ENCODE assay signal across 19 cellular contexts in the genomic region with DNA sequence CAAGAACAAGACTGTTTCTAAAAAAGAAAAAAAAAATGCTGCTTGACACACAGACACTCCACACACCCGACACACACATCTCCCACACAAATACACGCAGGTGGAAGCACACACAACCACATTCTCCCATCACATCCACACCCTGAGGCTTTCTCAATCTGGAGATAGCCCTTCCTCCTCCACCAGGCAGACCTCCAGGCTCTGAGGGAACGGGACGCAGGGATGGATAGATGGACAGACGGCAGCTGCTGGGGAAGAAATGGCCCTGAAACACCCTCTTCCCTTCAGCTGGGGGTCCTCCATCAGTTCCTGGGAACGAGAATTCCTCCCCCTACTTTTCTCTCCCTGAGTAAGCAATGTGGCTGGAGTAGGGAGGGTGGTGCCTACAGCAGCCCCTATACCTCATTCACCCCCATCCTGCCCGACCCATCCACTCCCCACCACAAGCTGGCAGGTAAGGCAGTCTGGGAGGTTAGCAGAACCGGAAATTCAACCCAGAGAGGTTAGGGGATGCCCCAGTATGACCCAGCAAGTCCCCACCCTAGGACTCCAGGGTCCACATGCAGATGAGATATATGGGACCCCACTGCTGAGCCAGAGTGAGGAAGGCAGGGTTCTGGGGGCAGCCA. TPM values are rescaled to one million over a fixed set of nuclear protein-coding genes. Genes with fewer than 3 reads are reported as not detected.
DNase-seq lines count a peak whose midpoint lies in the region; ATAC-seq and TF ChIP-seq lines count a peak whose summit lies in the region.
"Had no signal": no experiment of that assay in that cellular context is flagged by ENCODE, and none has a peak within 500 bp of the region (broad histone marks: within the 10 kb centered on the region; RNA-seq: fewer than 3 reads in every experiment).

No MANE protein-coding gene starts in this region.

- intact Hi-C loops in HCT116 (cut with micrococcal nuclease): no loop called here
- intact Hi-C loops in activated CD4-positive, alpha-beta T cell treated with anti-CD3 and anti-CD28 coated beads for 36 hours (cut with DNase I, micrococcal nuclease): no loop called here

- POLR2A ChIA-PET in HCT116 (lab: Charles Lee): no interaction called here
- POLR2A ChIA-PET in activated CD4-positive, alpha-beta T cell treated with anti-CD3 and anti-CD28 coated beads for 36 hours (lab: Charles Lee): no interaction called here

- no peak for TF ChIP-seq POLR2A in HCT116 (IDR thresholded peaks at IDR 0.05; ENCODE audit: borderline replicate concordance, extremely low read depth, insufficient read depth, insufficient read length)

- H3K4me3 ChIP-seq in HCT116 (replicated peaks in 1 of 2; ENCODE audit: low read depth in 1 of 2, low read length in 2 of 2) (no peak overlapping the region), brain microvascular endothelial cell (ENCODE audit: low read depth, low read length) (no peak overlapping the region)
- H3K4me3 ChIP-seq: heart right ventricle, pancreas, transverse colon had no signal

- no peaks in the 10 kb centered on the region for H3K27me3 Mint-ChIP-seq in T-helper 17 cell
- H3K27me3 Mint-ChIP-seq in activated CD4-positive, alpha-beta T cell treated with anti-CD3 and anti-CD28 coated beads for 36 hours: no peaks in the 10 kb centered on the region

- CTCF ChIA-PET in HCT116 (lab: Charles Lee): interaction anchor here (0.9 to 4.3 kb wide), 2 partner anchors 8 to 131 kb away, joined by 3 to 38 read pairs; a partner anchor contains a TSS
- CTCF ChIA-PET in activated CD4-positive, alpha-beta T cell treated with anti-CD3 and anti-CD28 coated beads for 36 hours (lab: Charles Lee): interaction anchor here (0.7 to 3.2 kb wide), 3 partner anchors 9 to 216 kb away, joined by 3 to 25 read pairs (median 3); a partner anchor contains a TSS

- no peaks in the 10 kb centered on the region for H3K36me3 Mint-ChIP-seq in T-helper 17 cell (ENCODE audit: low read depth)
- no peaks in the 10 kb centered on the region for H3K36me3 Mint-ChIP-seq in stimulated activated effector memory CD8-positive, alpha-beta T cell treated with anti-CD3 and anti-CD28 coated beads, Interleukin-12 subunit alpha, Interleukin-12 subunit beta, amount 100 ng/mL, for 72 hours
- no peaks in the 10 kb centered on the region for H3K36me3 Mint-ChIP-seq in activated CD4-positive, alpha-beta T cell treated with anti-CD3 and anti-CD28 coated beads for 36 hours (ENCODE audit: low read depth)

- no peaks in the 10 kb centered on the region for H3K79me2 ChIP-seq in HCT116 (ENCODE audit: insufficient read depth, low read length)

- no peaks in the 10 kb centered on the region for H3K9me3 ChIP-seq in HCT116 (ENCODE audit: control insufficient read depth in 1 of 2, insufficient read depth in 1 of 2, low read depth in 1 of 2, low read length in 2 of 2)
- H3K9me3 ChIP-seq in T-helper 17 cell (ENCODE audit: control insufficient read depth, low read length, poor library complexity, severe bottlenecking): no peaks in the 10 kb centered on the region
- H3K9me3 ChIP-seq: heart right ventricle, pancreas, transverse colon had no signal

- DNase-seq in HCT116 (ENCODE audit: low read depth, low spot score): no peak
- no peak for DNase-seq in T-helper 17 cell
- DNase-seq in foreskin keratinocyte: peak; percentile 84 to 88
- DNase-seq in stimulated activated effector memory CD8-positive, alpha-beta T cell treated with anti-CD3 and anti-CD28 coated beads, Interleukin-12 subunit alpha, Interleukin-12 subunit beta, amount 100 ng/mL, for 72 hours (ENCODE audit: low spot score in 2 of 2): no peak
- DNase-seq in brain microvascular endothelial cell: no peak
- DNase-seq in hippocampal formation (lab: John Stamatoyannopoulos, UW): no peak
- no peak for DNase-seq in activated CD4-positive, alpha-beta T cell treated with anti-CD3 and anti-CD28 coated beads for 36 hours
- DNase-seq: C1 segment of cervical spinal cord, dermis blood vessel endothelial cell, heart right ventricle, left cardiac atrium, NCI-H1930, NCI-H524 treated with DMSO at 0.1 percent for 48 hours, transverse colon had no signal

- TF ChIP-seq CTCF in HCT116 (IDR thresholded peaks at IDR 0.05 in 2 of 3, conservative IDR thresholded peaks at IDR 0.05 in 1 of 3; ENCODE audit: borderline replicate concordance in 1 of 3, insufficient read depth in 1 of 3, low read depth in 2 of 3, low read length in 2 of 3): no peak
- no peak for TF ChIP-seq CTCF in foreskin keratinocyte (conservative IDR thresholded peaks at IDR 0.05)
- TF ChIP-seq CTCF in brain microvascular endothelial cell (IDR thresholded peaks at IDR 0.05; ENCODE audit: low read depth, low read length, missing control alignments): no peak

- H3K36me3 ChIP-seq in HCT116 (ENCODE audit: control insufficient read depth in 1 of 2, insufficient read depth in 2 of 2, low read length in 2 of 2): no peaks in the 10 kb centered on the region
- no peaks in the 10 kb centered on the region for H3K36me3 ChIP-seq in brain microvascular endothelial cell (replicated peaks)
- H3K36me3 ChIP-seq: heart right ventricle, pancreas, transverse colon had no signal

- no peaks in the 10 kb centered on the region for H3K27me3 ChIP-seq in HCT116 (ENCODE audit: insufficient read depth, low read length)
- H3K27me3 ChIP-seq in foreskin keratinocyte: no peaks in the 10 kb centered on the region
- H3K27me3 ChIP-seq in brain microvascular endothelial cell (replicated peaks): no peaks in the 10 kb centered on the region
- H3K27me3 ChIP-seq: pancreas, transverse colon had no signal

- BruUV-seq in HCT116 (replicated peaks; lab: Mats Ljungman, UMichigan): no TSS peak

- RAD21 ChIA-PET in HCT116 (lab: Charles Lee; ENCODE audit: low non-redundant PET in 1 of 2, low total read pairs in 2 of 2, uncharacterized antibody in 2 of 2, unreplicated experiment in 2 of 2): no interaction called here

- H3K9ac ChIP-seq in HCT116 (ENCODE audit: low read length): no peak overlapping the region

- no peak overlapping the region for H3K27ac Mint-ChIP-seq in T-helper 17 cell
- no peak overlapping the region for H3K27ac Mint-ChIP-seq in stimulated activated effector memory CD8-positive, alpha-beta T cell treated with anti-CD3 and anti-CD28 coated beads, Interleukin-12 subunit alpha, Interleukin-12 subunit beta, amount 100 ng/mL, for 72 hours
- H3K27ac Mint-ChIP-seq in activated CD4-positive, alpha-beta T cell treated with anti-CD3 and anti-CD28 coated beads for 36 hours: no peak overlapping the region

- in situ Hi-C loops in brain microvascular endothelial cell (cut with HindIII; ENCODE audit: low pct_ligation_motif_present, low sequenced_read_pairs): no loop called here

- H3K4me2 ChIP-seq in HCT116 (ENCODE audit: low read length): peak overlapping the region; percentile 48

- peak overlapping the region; percentile 47 for H3K4me3 Mint-ChIP-seq in T-helper 17 cell
- H3K4me3 Mint-ChIP-seq in stimulated activated effector memory CD8-positive, alpha-beta T cell treated with anti-CD3 and anti-CD28 coated beads, Interleukin-12 subunit alpha, Interleukin-12 subunit beta, amount 100 ng/mL, for 72 hours: no peak overlapping the region
- H3K4me3 Mint-ChIP-seq in activated CD4-positive, alpha-beta T cell treated with anti-CD3 and anti-CD28 coated beads for 36 hours: no peak overlapping the region

- H4K20me1 ChIP-seq in HCT116 (ENCODE audit: insufficient read depth): no peaks in the 10 kb centered on the region

- H3K9me2 ChIP-seq in HCT116 (ENCODE audit: insufficient read depth): no peaks in the 10 kb centered on the region

- H3K4me1 Mint-ChIP-seq in T-helper 17 cell: peaks cover 9% of the 10 kb centered on the region
- peaks cover 10% of the 10 kb centered on the region for H3K4me1 Mint-ChIP-seq in stimulated activated effector memory CD8-positive, alpha-beta T cell treated with anti-CD3 and anti-CD28 coated beads, Interleukin-12 subunit alpha, Interleukin-12 subunit beta, amount 100 ng/mL, for 72 hours
- peaks cover 5% of the 10 kb centered on the region for H3K4me1 Mint-ChIP-seq in activated CD4-positive, alpha-beta T cell treated with anti-CD3 and anti-CD28 coated beads for 36 hours

- peaks cover 8 to 22% of the 10 kb centered on the region in 2 experiments for H3K4me1 ChIP-seq in HCT116 (ENCODE audit: control insufficient read depth in 1 of 2, insufficient read depth in 2 of 2, low read length in 2 of 2)
- H3K4me1 ChIP-seq in foreskin keratinocyte: peaks cover 11% of the 10 kb centered on the region

- TF ChIP-seq RAD21 in HCT116 (IDR thresholded peaks at IDR 0.05; ENCODE audit: low read depth): no peak

- no peaks in the 10 kb centered on the region for H3K9me3 Mint-ChIP-seq in stimulated activated effector memory CD8-positive, alpha-beta T cell treated with anti-CD3 and anti-CD28 coated beads, Interleukin-12 subunit alpha, Interleukin-12 subunit beta, amount 100 ng/mL, for 72 hours
- H3K9me3 Mint-ChIP-seq in activated CD4-positive, alpha-beta T cell treated with anti-CD3 and anti-CD28 coated beads for 36 hours (ENCODE audit: low read depth): no peaks in the 10 kb centered on the region

- H3K27ac ChIP-seq in HCT116 (ENCODE audit: low read depth, low read length) (no peak overlapping the region), foreskin keratinocyte (peak overlapping the region; percentile 51), brain microvascular endothelial cell (no peak overlapping the region)
- H3K27ac ChIP-seq: heart right ventricle had no signal

- H2AFZ ChIP-seq in HCT116 (ENCODE audit: low read depth, low read length, poor library complexity, severe bottlenecking): no peak overlapping the region

- peak; percentile 2; the same call in 1 of the 2 replicates for ATAC-seq in HCT116
- ATAC-seq in T-helper 17 cell: peak; percentile 67
- ATAC-seq in foreskin keratinocyte: peak; percentile 79
- peak; percentile 26 for ATAC-seq in stimulated activated effector memory CD8-positive, alpha-beta T cell treated with anti-CD3 and anti-CD28 coated beads, Interleukin-12 subunit alpha, Interleukin-12 subunit beta, amount 100 ng/mL, for 72 hours
- ATAC-seq in activated CD4-positive, alpha-beta T cell treated with anti-CD3 and anti-CD28 coated beads for 36 hours: no peak
- no peak for ATAC-seq in HG03521 (IDR thresholded peaks at IDR 0.05; ENCODE audit: unreplicated experiment)

RNA-seq across cellular contexts. Expression of a gene that starts 4.1 kb away (rescaled TPM):
- total RNA-seq in HCT116 (2021; ENCODE audit: unreplicated experiment): not detected
- not detected in 2 replicates for polyA plus RNA-seq in HCT116 (2012)
- under 1 TPM in 1 of 2 donors, not detected in 1; 0.75 TPM for total RNA-seq in T-helper 17 cell
- total RNA-seq in foreskin keratinocyte: not detected in 2 replicates
- polyA plus RNA-seq in foreskin keratinocyte: not detected in 2 replicates
- total RNA-seq in activated CD4-positive, alpha-beta T cell treated with anti-CD3 and anti-CD28 coated beads for 36 hours: not detected
- total RNA-seq: aorta, dermis blood vessel endothelial cell, fibroblast of lung, heart right ventricle, left cardiac atrium, OCI-LY7, pancreas, transverse colon had no signal
- polyA plus RNA-seq: aorta, fibroblast of lung, heart right ventricle, pancreas had no signal

RNA-seq across cellular contexts. Expression of a gene that starts 9.2 kb away (rescaled TPM):
- total RNA-seq in HCT116 (2021; ENCODE audit: unreplicated experiment): 79.7 TPM
- polyA plus RNA-seq in HCT116 (2012): 116 and 137 TPM in 2 replicates
- 10 to 100 TPM; 25.4 to 30.4 TPM for total RNA-seq in T-helper 17 cell
- 209 and 212 TPM in 2 replicates for total RNA-seq in foreskin keratinocyte
- polyA plus RNA-seq in foreskin keratinocyte: 285 and 287 TPM in 2 replicates
- 10 to 100 TPM; 49.4 to 64.5 TPM for total RNA-seq in activated CD4-positive, alpha-beta T cell treated with anti-CD3 and anti-CD28 coated beads for 36 hours

Comparison
In these comparisons a context has a peak if more than half of its experiments do, and no peak if none do; other contexts are left out.
1. ATAC-seq: peak in HCT116 (single experiment), T-helper 17 cell (single experiment), foreskin keratinocyte (single experiment) and stimulated activated effector memory CD8-positive, alpha-beta T cell treated with anti-CD3 and anti-CD28 coated beads, Interleukin-12 subunit alpha, Interleukin-12 subunit beta, amount 100 ng/mL, for 72 hours (single experiment); none in activated CD4-positive, alpha-beta T cell treated with anti-CD3 and anti-CD28 coated beads for 36 hours (single experiment) and HG03521 (single experiment).
2. DNase-seq: peak in foreskin keratinocyte (2 of 2); none in HCT116 (single experiment), T-helper 17 cell (0 of 3), stimulated activated effector memory CD8-positive, alpha-beta T cell treated with anti-CD3 and anti-CD28 coated beads, Interleukin-12 subunit alpha, Interleukin-12 subunit beta, amount 100 ng/mL, for 72 hours (0 of 2), brain microvascular endothelial cell (single experiment), hippocampal formation (0 of 2) and activated CD4-positive, alpha-beta T cell treated with anti-CD3 and anti-CD28 coated beads for 36 hours (single experiment).